Comparison of ENCODE assay signal across 23 cellular contexts in genomic region chr11:80054582-80055165, GRCh38.
A peak's percentile ranks its signal among the peaks of the same experiment; 100 is the strongest.
DNase-seq lines count a peak whose midpoint lies in the region; ATAC-seq and TF ChIP-seq lines count a peak whose summit lies in the region.
"Had no signal": no experiment of that assay in that cellular context is flagged by ENCODE, and none has a peak within 500 bp of the region (broad histone marks: within the 10 kb centered on the region; RNA-seq: fewer than 3 reads in every experiment).

No MANE protein-coding gene starts in this region.

- TF ChIP-seq CTCF in NB4 (IDR thresholded peaks at IDR 0.05; ENCODE audit: low read depth, low read length) (no peak), neural progenitor cell (IDR thresholded peaks at IDR 0.05) (no peak)

- no peak overlapping the region for H3K4me2 ChIP-seq in neural progenitor cell
- H3K4me2 ChIP-seq: A549 had no signal

- no peaks in the 10 kb centered on the region for H3K27me3 ChIP-seq in neural progenitor cell
- H3K27me3 ChIP-seq: BE2C, SJSA1 had no signal

- no peaks in the 10 kb centered on the region for H3K79me2 ChIP-seq in neural progenitor cell (ENCODE audit: low read depth)

- TF ChIP-seq POLR2A in NB4 (IDR thresholded peaks at IDR 0.05; ENCODE audit: extremely low read depth, insufficient read length), result no peak

- no peaks in the 10 kb centered on the region for H3K9me3 ChIP-seq in neural progenitor cell (ENCODE audit: low read depth)
- H3K9me3 ChIP-seq: A549, BE2C, SJSA1 had no signal

- no peak overlapping the region for H3K27ac ChIP-seq in neural progenitor cell
- H3K27ac ChIP-seq: A549, GM23248, SJSA1 had no signal

- no peaks in the 10 kb centered on the region for H3K9me3 Mint-ChIP-seq in neural progenitor cell
- H3K9me3 Mint-ChIP-seq: H9, HFFc6 had no signal

- H3K4me3 Mint-ChIP-seq in neural progenitor cell, result no peak overlapping the region
- H3K4me3 Mint-ChIP-seq: H9, HFFc6 had no signal

- peak overlapping the region; percentile 9 for H2AFZ ChIP-seq in neural progenitor cell (replicated peaks)
- H2AFZ ChIP-seq: GM23248 had no signal

- no peaks in the 10 kb centered on the region for H4K20me1 ChIP-seq in neural progenitor cell (ENCODE audit: low read depth)

- H3K4me3 ChIP-seq in NB4 (ENCODE audit: low read depth, low read length) (no peak overlapping the region), neural progenitor cell (no peak overlapping the region)
- H3K4me3 ChIP-seq: A549, GM23248, SJSA1 had no signal

- peaks cover 2% of the 10 kb centered on the region for H3K27me3 Mint-ChIP-seq in neural progenitor cell (ENCODE audit: insufficient read depth, low read depth)

- H3K27ac Mint-ChIP-seq in neural progenitor cell, result no peak overlapping the region
- H3K27ac Mint-ChIP-seq: H9, HFFc6 had no signal

- no peaks in the 10 kb centered on the region for H3K4me1 ChIP-seq in neural progenitor cell
- H3K4me1 ChIP-seq: A549, BE2C, SJSA1 had no signal

- no peaks in the 10 kb centered on the region for H3K36me3 ChIP-seq in neural progenitor cell
- H3K36me3 ChIP-seq: BE2C, SJSA1 had no signal

- H3K9ac ChIP-seq in neural progenitor cell, result no peak overlapping the region
- H3K9ac ChIP-seq: GM23248 had no signal

- H3F3A ChIP-seq in neural progenitor cell (ENCODE audit: low read depth), result no peaks in the 10 kb centered on the region

- ATAC-seq in HG03469 (IDR thresholded peaks at IDR 0.05; ENCODE audit: unreplicated experiment) (no peak), GM18867 (IDR thresholded peaks at IDR 0.05; ENCODE audit: unreplicated experiment) (no peak)
- ATAC-seq: A549, Panc1 had no signal

- H3K4me1 Mint-ChIP-seq in neural progenitor cell, result no peaks in the 10 kb centered on the region
- H3K4me1 Mint-ChIP-seq: H9 had no signal

- no peaks in the 10 kb centered on the region for H3K36me3 Mint-ChIP-seq in neural progenitor cell

- DNase-seq in Kasumi-1 (lab: John Stamatoyannopoulos, UW) (peak; percentile 25 to 39), NB4 (ENCODE audit: low read depth) (peak; percentile 33), OCI-M1 (lab: John Stamatoyannopoulos, UW) (peak; percentile 88), neural progenitor cell (ENCODE audit: low spot score) (no peak), T-helper 9 cell (no peak)
- DNase-seq: BE2C, EL, GM23248, H9, HFFc6, MM.1S, NCI-H1694, NCI-H2081, NCI-H2171, NCI-H345, NCI-H524 treated with DMSO at 0.1 percent for 48 hours, NCI-H82, SW 1271 had no signal

Comparison
In these comparisons a context has a peak if more than half of its experiments do, and no peak if none do; other contexts are left out.
1. DNase-seq: peak in Kasumi-1 (2 of 2), NB4 (single experiment) and OCI-M1 (single experiment); none in neural progenitor cell (single experiment) and T-helper 9 cell (single experiment).